ENCODE assay signal across 11 cellular contexts in the genomic region with DNA sequence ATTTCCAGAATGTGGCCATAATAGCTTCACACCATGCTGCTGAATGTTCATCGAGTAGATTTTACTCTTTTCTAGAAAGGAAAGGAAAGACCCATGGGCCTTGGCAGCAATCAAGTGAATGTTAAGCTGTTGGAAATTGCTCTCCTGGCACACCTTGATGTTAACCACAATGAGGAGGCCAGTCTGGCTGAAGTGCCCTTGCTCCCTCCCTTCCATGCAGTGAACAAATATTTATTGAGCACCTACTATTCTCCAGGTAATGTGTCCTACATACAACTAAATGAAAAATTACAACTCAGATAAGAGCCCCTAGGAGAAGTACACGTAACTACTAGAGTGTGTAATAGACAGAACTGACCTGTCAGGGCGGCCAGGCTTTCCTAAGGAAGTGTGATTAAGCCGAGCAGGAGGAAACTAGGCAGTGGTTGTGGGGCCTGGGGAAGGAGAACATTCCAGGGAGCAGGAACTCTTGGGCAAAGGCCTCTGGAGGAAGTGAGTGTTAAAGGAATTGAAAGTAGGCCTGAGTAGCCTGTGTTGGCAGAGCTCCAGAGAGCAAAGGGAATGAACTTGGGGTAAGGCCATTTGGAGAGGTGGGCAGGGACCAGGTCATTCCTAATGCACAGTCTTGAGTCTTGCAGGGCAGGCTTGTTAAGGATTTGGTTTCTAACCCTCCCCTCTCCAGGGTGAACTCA. TPM values are rescaled to one million over a fixed set of nuclear protein-coding genes. Genes with fewer than 3 reads are reported as not detected.
A peak's percentile ranks its signal among the peaks of the same experiment; 100 is the strongest.
DNase-seq lines count a peak whose midpoint lies in the region; ATAC-seq and TF ChIP-seq lines count a peak whose summit lies in the region.
"Had no signal": no experiment of that assay in that cellular context is flagged by ENCODE, and none has a peak within 500 bp of the region (broad histone marks: within the 10 kb centered on the region; RNA-seq: fewer than 3 reads in every experiment).

No MANE protein-coding gene starts in this region.

- no peaks in the 10 kb centered on the region for H3K36me3 ChIP-seq in mucosa of descending colon (ENCODE audit: low read depth)
- H3K36me3 ChIP-seq: neural progenitor cell had no signal

- H3K4me3 Mint-ChIP-seq in activated T-cell treated with anti-CD3 and anti-CD28 coated beads, Interleukin-2, amount 50 U/mL, for 24 hours: no peak overlapping the region
- H3K4me3 Mint-ChIP-seq in activated CD8-positive, alpha-beta T cell treated with anti-CD3 and anti-CD28 coated beads, Interleukin-2, amount 10 ng/mL, durations not matched to agents 7 days and 5 days: no peak overlapping the region
- H3K4me3 Mint-ChIP-seq: neural progenitor cell had no signal

- H3K36me3 Mint-ChIP-seq in activated T-cell treated with anti-CD3 and anti-CD28 coated beads, Interleukin-2, amount 50 U/mL, for 24 hours (ENCODE audit: low read depth): no peaks in the 10 kb centered on the region
- H3K36me3 Mint-ChIP-seq in activated CD8-positive, alpha-beta T cell treated with anti-CD3 and anti-CD28 coated beads, Interleukin-2, amount 10 ng/mL, durations not matched to agents 7 days and 5 days (ENCODE audit: low read depth): no peaks in the 10 kb centered on the region

- CTCF ChIA-PET in activated CD8-positive, alpha-beta T cell treated with anti-CD3 and anti-CD28 coated beads, Interleukin-2, amount 10 ng/mL, durations not matched to agents 7 days and 5 days (lab: Charles Lee): no interaction called here

- TF ChIP-seq CTCF in mucosa of descending colon (IDR thresholded peaks at IDR 0.05): no peak

- H3K4me3 ChIP-seq in mucosa of descending colon: no peak overlapping the region
- H3K4me3 ChIP-seq: neural progenitor cell had no signal

- DNase-seq in Daoy (ENCODE audit: low read depth): peak; percentile 60
- peak; percentile 65 for DNase-seq in NCI-H2029 (lab: John Stamatoyannopoulos, UW)
- DNase-seq in dermis blood vessel endothelial cell: peak; percentile 93
- DNase-seq in mucosa of descending colon: peak; percentile 59 to 75 (median 65)
- no peak for DNase-seq in retina
- DNase-seq in activated T-cell treated with anti-CD3 and anti-CD28 coated beads, Interleukin-2, amount 50 U/mL, for 24 hours: no peak
- no peak for DNase-seq in activated CD8-positive, alpha-beta T cell treated with anti-CD3 and anti-CD28 coated beads, Interleukin-2, amount 10 ng/mL, durations not matched to agents 7 days and 5 days
- DNase-seq in activated CD4-positive, CD25-positive, alpha-beta regulatory T cell treated with anti-CD3 and anti-CD28 coated beads, Interleukin-2, amount 50 U/mL, for 72 hours: no peak
- DNase-seq: activated T-cell treated with anti-CD3 and anti-CD28 coated beads for 4 hours, aorta had no signal

- peaks cover 35% of the 10 kb centered on the region for H3K27me3 Mint-ChIP-seq in activated T-cell treated with anti-CD3 and anti-CD28 coated beads, Interleukin-2, amount 50 U/mL, for 24 hours
- peaks cover 30% of the 10 kb centered on the region for H3K27me3 Mint-ChIP-seq in activated CD8-positive, alpha-beta T cell treated with anti-CD3 and anti-CD28 coated beads, Interleukin-2, amount 10 ng/mL, durations not matched to agents 7 days and 5 days (ENCODE audit: low read depth)

- H3K9me3 Mint-ChIP-seq in activated T-cell treated with anti-CD3 and anti-CD28 coated beads, Interleukin-2, amount 50 U/mL, for 24 hours: no peaks in the 10 kb centered on the region
- H3K9me3 Mint-ChIP-seq in activated CD8-positive, alpha-beta T cell treated with anti-CD3 and anti-CD28 coated beads, Interleukin-2, amount 10 ng/mL, durations not matched to agents 7 days and 5 days (ENCODE audit: insufficient read depth): no peaks in the 10 kb centered on the region

- H3K4me1 Mint-ChIP-seq in activated T-cell treated with anti-CD3 and anti-CD28 coated beads, Interleukin-2, amount 50 U/mL, for 24 hours (ENCODE audit: low read depth): peaks cover 19% of the 10 kb centered on the region
- peaks cover 17% of the 10 kb centered on the region for H3K4me1 Mint-ChIP-seq in activated CD8-positive, alpha-beta T cell treated with anti-CD3 and anti-CD28 coated beads, Interleukin-2, amount 10 ng/mL, durations not matched to agents 7 days and 5 days (ENCODE audit: low read depth)

- POLR2A ChIA-PET in activated CD8-positive, alpha-beta T cell treated with anti-CD3 and anti-CD28 coated beads, Interleukin-2, amount 10 ng/mL, durations not matched to agents 7 days and 5 days (lab: Charles Lee): no interaction called here

- intact Hi-C loops in mucosa of descending colon (cut with DNase I, micrococcal nuclease): no loop called here

- ATAC-seq in mucosa of descending colon: peak; percentile 82
- ATAC-seq in activated CD8-positive, alpha-beta T cell treated with anti-CD3 and anti-CD28 coated beads, Interleukin-2, amount 10 ng/mL, durations not matched to agents 7 days and 5 days: no peak

- H3K4me1 ChIP-seq in mucosa of descending colon (ENCODE audit: low read depth): peaks cover 30% of the 10 kb centered on the region

- H3K27ac Mint-ChIP-seq in activated T-cell treated with anti-CD3 and anti-CD28 coated beads, Interleukin-2, amount 50 U/mL, for 24 hours: no peak overlapping the region
- H3K27ac Mint-ChIP-seq in activated CD8-positive, alpha-beta T cell treated with anti-CD3 and anti-CD28 coated beads, Interleukin-2, amount 10 ng/mL, durations not matched to agents 7 days and 5 days: no peak overlapping the region
- H3K27ac Mint-ChIP-seq: neural progenitor cell had no signal

- H3K9me3 ChIP-seq in mucosa of descending colon: no peaks in the 10 kb centered on the region

RNA-seq across cellular contexts. Expression of a gene that starts 9.2 kb away (rescaled TPM):
- 2.5 and 3.6 TPM in 2 replicates for total RNA-seq in Daoy (2014; rRNA removed; shearing (Covaris generic))
- total RNA-seq in dermis blood vessel endothelial cell (9.4 and 11.6 TPM in 2 replicates), mucosa of descending colon (10 to 100 TPM; 26.2 to 39.4 (median 27.8) TPM)
- 1 to 10 TPM; 2.5 to 2.6 TPM for total RNA-seq in activated CD8-positive, alpha-beta T cell treated with anti-CD3 and anti-CD28 coated beads, Interleukin-2, amount 10 ng/mL, durations not matched to agents 7 days and 5 days

Comparison
In these comparisons a context has a peak if more than half of its experiments do, and no peak if none do; other contexts are left out.
1. DNase-seq: peak in Daoy (single experiment), NCI-H2029 (single experiment), dermis blood vessel endothelial cell (single experiment) and mucosa of descending colon (3 of 3); none in retina (single experiment), activated T-cell treated with anti-CD3 and anti-CD28 coated beads, Interleukin-2, amount 50 U/mL, for 24 hours (single experiment), activated CD8-positive, alpha-beta T cell treated with anti-CD3 and anti-CD28 coated beads, Interleukin-2, amount 10 ng/mL, durations not matched to agents 7 days and 5 days (single experiment) and activated CD4-positive, CD25-positive, alpha-beta regulatory T cell treated with anti-CD3 and anti-CD28 coated beads, Interleukin-2, amount 50 U/mL, for 72 hours (single experiment).